ENCODE assay signal across 18 cellular contexts in the genomic region with DNA sequence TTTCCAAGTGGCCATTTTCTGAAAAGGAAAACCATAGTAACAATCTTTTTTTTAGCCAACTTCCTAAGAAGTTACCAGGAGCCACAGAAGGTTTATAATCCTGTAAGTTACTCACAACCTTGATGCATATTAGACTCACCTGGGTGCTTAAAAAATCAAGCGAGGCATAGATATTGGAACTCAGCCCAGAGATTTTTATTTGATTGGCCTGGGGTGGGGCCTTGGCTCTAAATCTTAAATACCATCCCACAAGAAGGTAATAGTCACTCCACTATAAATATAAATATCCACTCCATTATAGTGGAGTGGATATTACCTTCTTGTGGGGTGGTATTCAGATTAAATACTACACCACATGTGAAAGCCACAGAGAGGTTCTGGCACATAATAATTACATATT.
"Had no signal": no experiment of that assay in that cellular context is flagged by ENCODE, and none has a peak within 500 bp of the region (broad histone marks: within the 10 kb centered on the region; RNA-seq: fewer than 3 reads in every experiment).

No MANE protein-coding gene starts in this region.

- H3K9me3 ChIP-seq: colonic mucosa, esophagus squamous epithelium, tibial nerve, uterus had no signal

- H3K4me3 ChIP-seq: colonic mucosa, esophagus squamous epithelium, tibial nerve, uterus had no signal

- H3K4me1 ChIP-seq: colonic mucosa, esophagus squamous epithelium, tibial nerve, uterus had no signal

- DNase-seq: activated CD4-positive, alpha-beta T cell treated with anti-CD3 and anti-CD28 coated beads for 4 hours; activated CD8-positive, alpha-beta T cell treated with anti-CD3 and anti-CD28 coated beads for 36 hours; activated effector memory CD4-positive, alpha-beta T cell treated with anti-CD3 and anti-CD28 coated beads, Interleukin-2, amount 50 U/mL, for 16 hours; activated T-cell treated with anti-CD3 and anti-CD28 coated beads, Interleukin-2, amount 50 U/mL, for 48 hours; central memory CD4-positive, alpha-beta T cell; colonic mucosa; esophagus squamous epithelium; hippocampal formation; nucleus accumbens; posterior cingulate gyrus; retina; stimulated activated naive CD4-positive, alpha-beta T cell; substantia nigra; T1000; uterus had no signal

- ATAC-seq: activated CD8-positive, alpha-beta T cell treated with anti-CD3 and anti-CD28 coated beads for 36 hours; activated naive CD4-positive, alpha-beta T cell treated with anti-CD3 and anti-CD28 coated beads, Interleukin-2, amount 50 U/mL, for 72 hours; WTC11 had no signal

- H3K36me3 ChIP-seq: colonic mucosa, esophagus squamous epithelium, tibial nerve, uterus had no signal

- H3K27ac ChIP-seq: colonic mucosa, esophagus squamous epithelium, tibial nerve, uterus had no signal

- H3K27me3 ChIP-seq: colonic mucosa, esophagus squamous epithelium, tibial nerve, uterus had no signal
